ENCODE assay signal across 18 cellular contexts in genomic region chr10:10902951-10903350, GRCh38.
DNase-seq lines count a peak whose midpoint lies in the region; ATAC-seq and TF ChIP-seq lines count a peak whose summit lies in the region.
"Had no signal": no experiment of that assay in that cellular context is flagged by ENCODE, and none has a peak within 500 bp of the region (broad histone marks: within the 10 kb centered on the region; RNA-seq: fewer than 3 reads in every experiment).

No MANE protein-coding gene starts in this region.

- no peaks in the 10 kb centered on the region for H3K9me2 ChIP-seq in GM23248 (ENCODE audit: insufficient read depth)

- H3K9ac ChIP-seq in GM23248 = no peak overlapping the region
- H3K9ac ChIP-seq: BLaER1 treated with 17β-estradiol and CSF1 and Interleukin-3, amounts not matched to agents 10 nM and 100 nM had no signal

- TF ChIP-seq POLR2A in gastrocnemius medialis (IDR thresholded peaks at IDR 0.05) = no peak

- DNase-seq in GM23248 (peak; percentile 8), NCI-H226 (peak; percentile 55), astrocyte of the hippocampus (ENCODE audit: low read depth, low spot score) (peak; percentile 18), SIG-M5 treated with dmso at 0.1 percent for 504 hours (lab: John Stamatoyannopoulos, UW; ENCODE audit: unreplicated experiment) (no peak), NCI-H187 (lab: John Stamatoyannopoulos, UW) (no peak), HuH-7 (ENCODE audit: low spot score) (no peak), gastrocnemius medialis (no peak)
- DNase-seq: 8988T; ACHN; AML-193; Calu3; CD4-positive, alpha-beta T cell; CD8-positive, alpha-beta T cell; DMS79 treated with DMSO at 0.1 percent for 48 hours; GF-D8 had no signal

- H3K36me3 ChIP-seq in GM23248 (ENCODE audit: low read depth) = no peaks in the 10 kb centered on the region
- no peaks in the 10 kb centered on the region for H3K36me3 ChIP-seq in gastrocnemius medialis
- H3K36me3 ChIP-seq: BLaER1 treated with 17β-estradiol and CSF1 and Interleukin-3, amounts not matched to agents 10 nM and 100 nM had no signal

- H3K4me1 ChIP-seq in GM23248 (ENCODE audit: insufficient read depth) (no peaks in the 10 kb centered on the region), gastrocnemius medialis (no peaks in the 10 kb centered on the region)
- H3K4me1 ChIP-seq: BLaER1 treated with 17β-estradiol and CSF1 and Interleukin-3, amounts not matched to agents 10 nM and 100 nM; Caco-2 had no signal

- H3K4me2 ChIP-seq in GM23248 (ENCODE audit: unreplicated experiment) = no peak overlapping the region
- H3K4me2 ChIP-seq: BLaER1 treated with 17β-estradiol and CSF1 and Interleukin-3, amounts not matched to agents 10 nM and 100 nM had no signal

- no peaks in the 10 kb centered on the region for H4K20me1 ChIP-seq in GM23248 (ENCODE audit: insufficient read depth)
- H4K20me1 ChIP-seq: BLaER1 treated with 17β-estradiol and CSF1 and Interleukin-3, amounts not matched to agents 10 nM and 100 nM had no signal

- H3K79me2 ChIP-seq in GM23248 (ENCODE audit: insufficient read depth) = no peaks in the 10 kb centered on the region

- ATAC-seq in gastrocnemius medialis = no peak
- ATAC-seq: CD8-positive, alpha-beta T cell had no signal

- TF ChIP-seq CTCF in gastrocnemius medialis (IDR thresholded peaks at IDR 0.05 in 4 of 5, conservative IDR thresholded peaks at IDR 0.05 in 1 of 5) = no peak

- in situ Hi-C loops in GM23248 (cut with MboI) (no loop called here), gastrocnemius medialis (cut with MboI; ENCODE audit: low sequenced_read_pairs in 4 of 4) (no loop called here)

- H2AFZ ChIP-seq in GM23248 = no peak overlapping the region

- H3K4me3 ChIP-seq in GM23248 (no peak overlapping the region), gastrocnemius medialis (no peak overlapping the region)
- H3K4me3 ChIP-seq: BLaER1 treated with 17β-estradiol and CSF1 and Interleukin-3, amounts not matched to agents 10 nM and 100 nM had no signal

- H3K27me3 ChIP-seq in GM23248 (replicated peaks; ENCODE audit: insufficient read depth) = no peaks in the 10 kb centered on the region
- no peaks in the 10 kb centered on the region for H3K27me3 ChIP-seq in gastrocnemius medialis
- H3K27me3 ChIP-seq: BLaER1 treated with 17β-estradiol and CSF1 and Interleukin-3, amounts not matched to agents 10 nM and 100 nM had no signal

- H3K9me3 ChIP-seq in GM23248 (ENCODE audit: low read depth) (no peaks in the 10 kb centered on the region), gastrocnemius medialis (no peaks in the 10 kb centered on the region)
- H3K9me3 ChIP-seq: Caco-2 had no signal

- no peak overlapping the region for H3K27ac ChIP-seq in GM23248
- H3K27ac ChIP-seq in gastrocnemius medialis = no peak overlapping the region
- H3K27ac ChIP-seq: BLaER1 treated with 17β-estradiol and CSF1 and Interleukin-3, amounts not matched to agents 10 nM and 100 nM; C4-2B had no signal

- 90 to 94% methylated on average over 2 of the region's 2 CpGs for WGBS in GM23248 (ENCODE audit: low coverage in 1 of 2, low lambda C conversion rate in 2 of 2, missing lambda C conversion rate in 2 of 2), 2 experiments

- no peaks in the 10 kb centered on the region for H3F3A ChIP-seq in GM23248 (ENCODE audit: insufficient read depth)

- intact Hi-C loops in gastrocnemius medialis (cut with DNase I; ENCODE audit: low total_unique reads) = no loop called here

Comparison
In these comparisons a context has a peak if more than half of its experiments do, and no peak if none do; other contexts are left out.
1. DNase-seq: peak in GM23248 (single experiment), NCI-H226 (single experiment) and astrocyte of the hippocampus (single experiment); none in SIG-M5 treated with dmso at 0.1 percent for 504 hours (single experiment), NCI-H187 (0 of 2), HuH-7 (single experiment) and gastrocnemius medialis (0 of 2).